Comparison of ENCODE assay signal across 1 cellular context in the genomic region with DNA sequence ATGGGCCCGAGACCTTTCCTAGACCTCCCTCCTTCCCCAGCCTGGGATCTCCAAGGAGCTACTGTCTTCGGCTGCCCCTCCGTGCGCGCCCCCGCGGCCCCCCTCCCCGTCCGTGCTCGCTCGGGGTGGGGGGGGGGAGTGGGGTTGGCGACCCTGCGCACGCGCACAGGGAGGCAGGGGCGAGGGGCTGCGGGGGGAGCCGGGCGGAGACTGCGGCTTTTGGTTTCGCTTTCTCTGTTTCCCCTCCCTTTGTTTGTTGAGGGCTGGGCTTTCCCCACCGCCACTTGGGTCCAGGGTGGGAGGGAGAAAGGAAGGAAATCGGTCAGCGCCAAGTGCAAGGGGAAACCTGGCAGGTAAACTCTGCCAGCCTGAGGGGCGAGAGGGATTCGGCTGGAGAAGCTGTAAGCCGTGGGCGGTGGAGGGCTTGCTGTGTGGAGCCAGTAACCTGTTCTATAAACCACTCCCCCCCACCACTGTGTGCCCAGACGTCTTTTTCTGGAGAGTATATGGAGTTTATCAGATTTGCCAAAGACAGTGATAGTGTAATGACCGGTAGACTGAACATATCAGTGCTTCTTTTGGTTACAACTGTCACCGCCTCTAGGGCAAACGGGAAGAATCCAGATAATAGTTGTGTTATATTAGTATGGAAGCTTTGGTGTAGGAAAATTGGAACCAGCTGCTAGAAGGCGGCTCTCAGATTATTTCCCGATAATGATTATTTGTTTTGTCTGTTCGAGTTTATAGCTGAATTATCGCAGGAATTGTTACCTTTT.
TF ChIP-seq lines count a peak whose summit lies in the region.

No MANE protein-coding gene starts in this region.

TF ChIP-seq in IMR-90, 13 proteins besides CTCF, POLR2A, EP300 and RAD21:
- TF ChIP-seq RFX5 (IDR thresholded peaks at IDR 0.05; ENCODE audit: low read depth, low read length) (no peak), BHLHE40 (IDR thresholded peaks at IDR 0.05; ENCODE audit: low read depth, low read length) (no peak), CHD1 (IDR thresholded peaks at IDR 0.05; ENCODE audit: low read depth, low read length) (no peak), NFE2L2 (IDR thresholded peaks at IDR 0.05; ENCODE audit: low read depth, low read length) (no peak)
